1 cellular context compared by ENCODE assay signal in the genomic region with DNA sequence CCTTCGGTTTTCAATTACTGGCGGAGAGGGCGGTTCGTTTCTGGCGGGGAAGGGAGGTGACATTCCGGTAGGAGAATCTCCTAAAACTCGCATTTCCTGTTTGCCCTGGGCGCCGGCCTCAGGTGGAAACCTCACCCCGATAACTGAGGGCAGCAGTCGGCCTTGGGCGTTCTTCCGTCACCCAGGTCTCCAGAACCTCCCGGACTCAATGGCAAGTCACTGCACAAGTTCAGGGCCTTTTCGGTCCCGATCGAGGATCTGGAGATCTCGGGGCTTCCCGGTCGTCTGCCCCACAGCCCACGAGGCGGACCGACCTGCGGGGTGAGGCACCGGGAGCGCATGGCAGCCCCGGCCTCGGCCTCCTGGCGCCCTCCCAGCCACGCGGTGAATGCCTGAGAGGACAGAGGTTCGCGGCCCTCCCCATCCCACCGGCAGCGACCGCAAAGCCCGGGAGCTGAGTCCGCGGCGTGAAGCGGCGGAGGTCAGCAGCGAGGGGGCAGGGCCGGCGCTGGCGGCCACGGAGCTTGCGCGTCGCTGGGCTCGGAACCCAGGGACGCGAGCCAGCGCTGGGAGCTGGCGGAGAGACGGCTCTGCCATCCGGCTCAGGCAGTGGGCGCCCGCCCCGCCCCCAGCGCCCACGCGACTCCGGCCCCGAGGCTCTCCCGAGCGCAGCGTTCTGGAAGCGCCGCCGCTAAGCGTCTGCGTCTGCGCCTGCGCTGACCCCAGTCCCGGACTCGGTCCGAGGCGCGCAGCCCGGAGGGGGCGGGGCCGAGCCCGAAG.
A peak's percentile ranks its signal among the peaks of the same experiment; 100 is the strongest.
TF ChIP-seq lines count a peak whose summit lies in the region.

No MANE protein-coding gene starts in this region.

TF ChIP-seq in HepG2, 621 proteins besides CTCF, POLR2A, EP300 and RAD21 (continued from another document and continues in another):
- TF ChIP-seq, protein P1, sequence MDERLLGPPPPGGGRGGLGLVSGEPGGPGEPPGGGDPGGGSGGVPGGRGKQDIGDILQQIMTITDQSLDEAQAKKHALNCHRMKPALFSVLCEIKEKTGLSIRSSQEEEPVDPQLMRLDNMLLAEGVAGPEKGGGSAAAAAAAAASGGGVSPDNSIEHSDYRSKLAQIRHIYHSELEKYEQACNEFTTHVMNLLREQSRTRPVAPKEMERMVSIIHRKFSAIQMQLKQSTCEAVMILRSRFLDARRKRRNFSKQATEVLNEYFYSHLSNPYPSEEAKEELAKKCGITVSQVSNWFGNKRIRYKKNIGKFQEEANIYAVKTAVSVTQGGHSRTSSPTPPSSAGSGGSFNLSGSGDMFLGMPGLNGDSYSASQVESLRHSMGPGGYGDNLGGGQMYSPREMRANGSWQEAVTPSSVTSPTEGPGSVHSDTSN (CRISPR knock-in tag; IDR thresholded peaks at IDR 0.05) = no peak
- TF ChIP-seq MTA3 (CRISPR knock-in tag; IDR thresholded peaks at IDR 0.05) (no peak), GMEB1 (CRISPR knock-in tag; IDR thresholded peaks at IDR 0.05; ENCODE audit: borderline replicate concordance) (peak; percentile 51; the same call in 1 of the 2 replicates), ZNF251 (CRISPR knock-in tag; IDR thresholded peaks at IDR 0.05) (no peak), CREBL2 (CRISPR knock-in tag; IDR thresholded peaks at IDR 0.05; ENCODE audit: borderline replicate concordance) (peak; percentile 54; the same call in 1 of the 2 replicates), THAP11 (CRISPR knock-in tag; IDR thresholded peaks at IDR 0.05) (peak; percentile 72), ZBTB21 (CRISPR knock-in tag; IDR thresholded peaks at IDR 0.05) (no peak), PRMT3 (CRISPR knock-in tag; IDR thresholded peaks at IDR 0.05; ENCODE audit: borderline replicate concordance, low read depth) (no peak; the same call in 1 of the 2 replicates), ZZZ3 (CRISPR knock-in tag; IDR thresholded peaks at IDR 0.05; ENCODE audit: borderline replicate concordance) (no peak), ESRRA (CRISPR knock-in tag; IDR thresholded peaks at IDR 0.05; ENCODE audit: low read depth) (peak; percentile 61; the same call in 1 of the 2 replicates), PCBP1 (IDR thresholded peaks at IDR 0.05; ENCODE audit: borderline replicate concordance, low read depth, low read length) (no peak), ZBTB14 (CRISPR knock-in tag; IDR thresholded peaks at IDR 0.05) (peak; percentile 42), ARHGAP35 (CRISPR knock-in tag; IDR thresholded peaks at IDR 0.05; ENCODE audit: borderline replicate concordance) (peak; percentile 88; the same call in 1 of the 2 replicates), NFE2L1 (CRISPR knock-in tag; IDR thresholded peaks at IDR 0.05; ENCODE audit: borderline replicate concordance) (no peak; the same call in 1 of the 2 replicates), ZNF234 (CRISPR knock-in tag; conservative IDR thresholded peaks at IDR 0.05) (0 out of 2 replicates have a peak, but pooled peaks have one; percentile 49), KAT8 (CRISPR knock-in tag; IDR thresholded peaks at IDR 0.05) (no peak; the same call in 1 of the 2 replicates), EEA1 (CRISPR knock-in tag; IDR thresholded peaks at IDR 0.05; ENCODE audit: borderline replicate concordance) (peak; percentile 77; the same call in 1 of the 2 replicates), ZNF543 (CRISPR knock-in tag; IDR thresholded peaks at IDR 0.05) (no peak), HOXA3 (CRISPR knock-in tag; IDR thresholded peaks at IDR 0.05) (peak; percentile 39), MATR3 (CRISPR knock-in tag; IDR thresholded peaks at IDR 0.05) (no peak), U2AF2 (IDR thresholded peaks at IDR 0.05; ENCODE audit: low read depth, low read length) (no peak), HNRNPH1 (optimal IDR thresholded peaks at IDR 0.05; ENCODE audit: low read depth, low read length) (no peak), ZNF3 (CRISPR knock-in tag; IDR thresholded peaks at IDR 0.05) (no peak), KAT2B (IDR thresholded peaks at IDR 0.05; ENCODE audit: borderline replicate concordance, low read depth, low read length) (no peak), MXD3 (CRISPR knock-in tag; IDR thresholded peaks at IDR 0.05) (peak; percentile 86), HCFC1 (IDR thresholded peaks at IDR 0.05; ENCODE audit: low read depth, low read length) (no peak), ZNF225 (CRISPR knock-in tag; IDR thresholded peaks at IDR 0.05) (no peak), CREM (IDR thresholded peaks at IDR 0.05) (no peak), CREM (CRISPR knock-in tag; IDR thresholded peaks at IDR 0.05) (no peak), NBN (conservative IDR thresholded peaks at IDR 0.05) (no peak), MTERF4 (CRISPR knock-in tag; IDR thresholded peaks at IDR 0.05) (peak; percentile 72; the same call in 1 of the 2 replicates), NFKBIZ (CRISPR knock-in tag; IDR thresholded peaks at IDR 0.05) (no peak), HNRNPUL1 (IDR thresholded peaks at IDR 0.05; ENCODE audit: low read depth, low read length) (peak; percentile 26; the same call in 1 of the 2 replicates), KDM6A (CRISPR knock-in tag; IDR thresholded peaks at IDR 0.05; ENCODE audit: low read depth) (no peak), GABPA (IDR thresholded peaks at IDR 0.05; ENCODE audit: low read depth, low read length) (peak; percentile 24; the same call in 1 of the 2 replicates), GABPA (CRISPR knock-in tag; IDR thresholded peaks at IDR 0.05; ENCODE audit: low read depth) (peak; percentile 48), NCOR1 (IDR thresholded peaks at IDR 0.05; ENCODE audit: borderline replicate concordance, low read length) (no peak), FOXM1 (CRISPR knock-in tag; IDR thresholded peaks at IDR 0.05) (no peak), IRF2 (CRISPR knock-in tag; IDR thresholded peaks at IDR 0.05) (peak; percentile 16; the same call in 1 of the 2 replicates), ZNF17 (CRISPR knock-in tag; IDR thresholded peaks at IDR 0.05) (no peak)
- TF ChIP-seq, protein P2, sequence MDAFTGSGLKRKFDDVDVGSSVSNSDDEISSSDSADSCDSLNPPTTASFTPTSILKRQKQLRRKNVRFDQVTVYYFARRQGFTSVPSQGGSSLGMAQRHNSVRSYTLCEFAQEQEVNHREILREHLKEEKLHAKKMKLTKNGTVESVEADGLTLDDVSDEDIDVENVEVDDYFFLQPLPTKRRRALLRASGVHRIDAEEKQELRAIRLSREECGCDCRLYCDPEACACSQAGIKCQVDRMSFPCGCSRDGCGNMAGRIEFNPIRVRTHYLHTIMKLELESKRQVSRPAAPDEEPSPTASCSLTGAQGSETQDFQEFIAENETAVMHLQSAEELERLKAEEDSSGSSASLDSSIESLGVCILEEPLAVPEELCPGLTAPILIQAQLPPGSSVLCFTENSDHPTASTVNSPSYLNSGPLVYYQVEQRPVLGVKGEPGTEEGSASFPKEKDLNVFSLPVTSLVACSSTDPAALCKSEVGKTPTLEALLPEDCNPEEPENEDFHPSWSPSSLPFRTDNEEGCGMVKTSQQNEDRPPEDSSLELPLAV (CRISPR knock-in tag; conservative IDR thresholded peaks at IDR 0.05; ENCODE audit: low read depth) = no peak
- TF ChIP-seq, protein P3, sequence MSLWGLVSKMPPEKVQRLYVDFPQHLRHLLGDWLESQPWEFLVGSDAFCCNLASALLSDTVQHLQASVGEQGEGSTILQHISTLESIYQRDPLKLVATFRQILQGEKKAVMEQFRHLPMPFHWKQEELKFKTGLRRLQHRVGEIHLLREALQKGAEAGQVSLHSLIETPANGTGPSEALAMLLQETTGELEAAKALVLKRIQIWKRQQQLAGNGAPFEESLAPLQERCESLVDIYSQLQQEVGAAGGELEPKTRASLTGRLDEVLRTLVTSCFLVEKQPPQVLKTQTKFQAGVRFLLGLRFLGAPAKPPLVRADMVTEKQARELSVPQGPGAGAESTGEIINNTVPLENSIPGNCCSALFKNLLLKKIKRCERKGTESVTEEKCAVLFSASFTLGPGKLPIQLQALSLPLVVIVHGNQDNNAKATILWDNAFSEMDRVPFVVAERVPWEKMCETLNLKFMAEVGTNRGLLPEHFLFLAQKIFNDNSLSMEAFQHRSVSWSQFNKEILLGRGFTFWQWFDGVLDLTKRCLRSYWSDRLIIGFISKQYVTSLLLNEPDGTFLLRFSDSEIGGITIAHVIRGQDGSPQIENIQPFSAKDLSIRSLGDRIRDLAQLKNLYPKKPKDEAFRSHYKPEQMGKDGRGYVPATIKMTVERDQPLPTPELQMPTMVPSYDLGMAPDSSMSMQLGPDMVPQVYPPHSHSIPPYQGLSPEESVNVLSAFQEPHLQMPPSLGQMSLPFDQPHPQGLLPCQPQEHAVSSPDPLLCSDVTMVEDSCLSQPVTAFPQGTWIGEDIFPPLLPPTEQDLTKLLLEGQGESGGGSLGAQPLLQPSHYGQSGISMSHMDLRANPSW (CRISPR knock-in tag; IDR thresholded peaks at IDR 0.05; ENCODE audit: borderline replicate concordance) = no peak
- TF ChIP-seq, protein P4, sequence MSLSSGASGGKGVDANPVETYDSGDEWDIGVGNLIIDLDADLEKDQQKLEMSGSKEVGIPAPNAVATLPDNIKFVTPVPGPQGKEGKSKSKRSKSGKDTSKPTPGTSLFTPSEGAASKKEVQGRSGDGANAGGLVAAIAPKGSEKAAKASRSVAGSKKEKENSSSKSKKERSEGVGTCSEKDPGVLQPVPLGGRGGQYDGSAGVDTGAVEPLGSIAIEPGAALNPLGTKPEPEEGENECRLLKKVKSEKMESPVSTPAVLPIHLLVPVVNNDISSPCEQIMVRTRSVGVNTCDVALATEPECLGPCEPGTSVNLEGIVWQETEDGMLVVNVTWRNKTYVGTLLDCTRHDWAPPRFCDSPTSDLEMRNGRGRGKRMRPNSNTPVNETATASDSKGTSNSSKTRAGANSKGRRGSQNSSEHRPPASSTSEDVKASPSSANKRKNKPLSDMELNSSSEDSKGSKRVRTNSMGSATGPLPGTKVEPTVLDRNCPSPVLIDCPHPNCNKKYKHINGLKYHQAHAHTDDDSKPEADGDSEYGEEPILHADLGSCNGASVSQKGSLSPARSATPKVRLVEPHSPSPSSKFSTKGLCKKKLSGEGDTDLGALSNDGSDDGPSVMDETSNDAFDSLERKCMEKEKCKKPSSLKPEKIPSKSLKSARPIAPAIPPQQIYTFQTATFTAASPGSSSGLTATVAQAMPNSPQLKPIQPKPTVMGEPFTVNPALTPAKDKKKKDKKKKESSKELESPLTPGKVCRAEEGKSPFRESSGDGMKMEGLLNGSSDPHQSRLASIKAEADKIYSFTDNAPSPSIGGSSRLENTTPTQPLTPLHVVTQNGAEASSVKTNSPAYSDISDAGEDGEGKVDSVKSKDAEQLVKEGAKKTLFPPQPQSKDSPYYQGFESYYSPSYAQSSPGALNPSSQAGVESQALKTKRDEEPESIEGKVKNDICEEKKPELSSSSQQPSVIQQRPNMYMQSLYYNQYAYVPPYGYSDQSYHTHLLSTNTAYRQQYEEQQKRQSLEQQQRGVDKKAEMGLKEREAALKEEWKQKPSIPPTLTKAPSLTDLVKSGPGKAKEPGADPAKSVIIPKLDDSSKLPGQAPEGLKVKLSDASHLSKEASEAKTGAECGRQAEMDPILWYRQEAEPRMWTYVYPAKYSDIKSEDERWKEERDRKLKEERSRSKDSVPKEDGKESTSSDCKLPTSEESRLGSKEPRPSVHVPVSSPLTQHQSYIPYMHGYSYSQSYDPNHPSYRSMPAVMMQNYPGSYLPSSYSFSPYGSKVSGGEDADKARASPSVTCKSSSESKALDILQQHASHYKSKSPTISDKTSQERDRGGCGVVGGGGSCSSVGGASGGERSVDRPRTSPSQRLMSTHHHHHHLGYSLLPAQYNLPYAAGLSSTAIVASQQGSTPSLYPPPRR (CRISPR knock-in tag; IDR thresholded peaks at IDR 0.05; ENCODE audit: borderline replicate concordance) = no peak
- TF ChIP-seq, protein P5, sequence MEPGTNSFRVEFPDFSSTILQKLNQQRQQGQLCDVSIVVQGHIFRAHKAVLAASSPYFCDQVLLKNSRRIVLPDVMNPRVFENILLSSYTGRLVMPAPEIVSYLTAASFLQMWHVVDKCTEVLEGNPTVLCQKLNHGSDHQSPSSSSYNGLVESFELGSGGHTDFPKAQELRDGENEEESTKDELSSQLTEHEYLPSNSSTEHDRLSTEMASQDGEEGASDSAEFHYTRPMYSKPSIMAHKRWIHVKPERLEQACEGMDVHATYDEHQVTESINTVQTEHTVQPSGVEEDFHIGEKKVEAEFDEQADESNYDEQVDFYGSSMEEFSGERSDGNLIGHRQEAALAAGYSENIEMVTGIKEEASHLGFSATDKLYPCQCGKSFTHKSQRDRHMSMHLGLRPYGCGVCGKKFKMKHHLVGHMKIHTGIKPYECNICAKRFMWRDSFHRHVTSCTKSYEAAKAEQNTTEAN (CRISPR knock-in tag; conservative IDR thresholded peaks at IDR 0.05) = no peak
- TF ChIP-seq, protein P6, sequence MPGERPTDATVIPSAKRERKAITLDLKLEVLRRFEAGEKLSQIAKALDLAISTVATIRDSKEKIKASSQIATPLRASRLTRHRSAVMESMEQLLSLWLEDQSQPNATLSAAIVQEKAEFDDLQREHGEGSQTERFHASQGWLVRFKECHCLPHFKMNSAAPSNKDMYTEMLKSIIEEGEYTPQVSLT (CRISPR knock-in tag; IDR thresholded peaks at IDR 0.05; ENCODE audit: borderline replicate concordance, low read depth) = no peak
